In the genomic region with DNA sequence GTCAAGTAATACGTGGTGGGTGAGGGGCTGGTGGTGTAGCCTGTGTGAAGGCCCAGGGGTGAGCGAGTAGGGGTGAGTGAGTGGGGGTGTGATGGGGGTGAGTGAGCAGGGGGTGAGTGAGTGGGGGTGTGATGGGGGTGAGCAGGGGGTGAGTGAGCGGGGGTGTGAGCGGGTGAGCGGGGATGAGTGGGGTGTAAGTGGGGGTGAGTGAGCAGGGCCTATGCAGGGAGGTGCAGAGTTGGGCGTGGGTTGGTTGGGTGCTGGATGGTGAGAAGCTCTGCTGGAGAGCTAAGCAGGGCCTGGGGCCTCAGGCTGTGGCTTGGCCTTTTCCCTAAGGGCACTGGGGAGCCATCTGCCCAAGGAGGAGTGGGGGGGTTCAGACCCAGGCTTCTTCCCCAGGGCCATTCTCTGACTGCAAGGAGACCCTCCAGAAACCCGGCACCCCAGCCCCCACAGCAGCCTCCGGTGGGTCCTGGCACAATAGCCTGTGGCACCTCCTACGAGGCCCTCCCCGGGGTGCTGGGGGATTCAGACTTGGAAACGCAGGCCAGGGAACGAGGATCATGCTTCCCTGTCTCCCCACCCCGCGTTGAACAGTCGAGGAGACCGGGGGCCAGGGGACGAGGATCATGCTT, we compare ENCODE assay signal across 13 cellular contexts. TPM values are rescaled to one million over a fixed set of nuclear protein-coding genes. Genes with fewer than 3 reads are reported as not detected.
DNase-seq lines count a peak whose midpoint lies in the region; TF ChIP-seq lines count a peak whose summit lies in the region.
"Had no signal": no experiment of that assay in that cellular context is flagged by ENCODE, and none has a peak within 500 bp of the region (broad histone marks: within the 10 kb centered on the region; RNA-seq: fewer than 3 reads in every experiment).

No MANE protein-coding gene starts in this region.

- no peak for TF ChIP-seq CTCF in Loucy (conservative IDR thresholded peaks at IDR 0.05; ENCODE audit: low read length)

- POLR2A ChIA-PET in CD8-positive, alpha-beta memory T cell (lab: Charles Lee) = no interaction called here

- peaks cover 53% of the 10 kb centered on the region for H3K4me1 ChIP-seq in CD8-positive, alpha-beta memory T cell (ENCODE audit: insufficient read depth, low read length)
- H3K4me1 ChIP-seq in Loucy (ENCODE audit: insufficient read depth, low read length, poor library complexity, severe bottlenecking) = peaks cover 16% of the 10 kb centered on the region

- peak overlapping the region; percentile 66 to 95 (median 86) for H3K27ac Mint-ChIP-seq in CD8-positive, alpha-beta memory T cell
- peak overlapping the region; percentile 17 for H3K27ac Mint-ChIP-seq in activated T-helper 2 cell treated with anti-CD3 and anti-CD28 coated beads, Interferon-gamma antibody, Interleukin-2, Interleukin-4, amounts not matched to agents 10 μg/mL and 5 μg/mL and 100 μg/mL, durations not matched to agents 14 hours and 24 hours and 36 hours

- H3K36me3 ChIP-seq in CD8-positive, alpha-beta memory T cell (ENCODE audit: insufficient read depth, low read length) = peaks cover 14% of the 10 kb centered on the region
- H3K36me3 ChIP-seq in Loucy (ENCODE audit: insufficient read depth, low read length) = peaks cover 24% of the 10 kb centered on the region; the same call in 1 of the 2 replicates

- no peak overlapping the region for H3K27ac ChIP-seq in CD8-positive, alpha-beta memory T cell (ENCODE audit: low read depth, low read length)
- H3K27ac ChIP-seq: left lung had no signal

- H3K4me2 ChIP-seq in Loucy (ENCODE audit: low read depth, low read length, poor library complexity, severe bottlenecking) = peak overlapping the region; percentile 75

- no peak overlapping the region for H2AFZ ChIP-seq in Loucy (ENCODE audit: low read length)

- H3K36me3 Mint-ChIP-seq in CD8-positive, alpha-beta memory T cell = peaks cover 0 to 10% (median 0%) of the 10 kb centered on the region in 3 donors
- no peaks in the 10 kb centered on the region for H3K36me3 Mint-ChIP-seq in activated T-helper 2 cell treated with anti-CD3 and anti-CD28 coated beads, Interferon-gamma antibody, Interleukin-2, Interleukin-4, amounts not matched to agents 10 μg/mL and 5 μg/mL and 100 μg/mL, durations not matched to agents 14 hours and 24 hours and 36 hours (ENCODE audit: low read depth)

- peak overlapping the region; percentile 18 to 76 (median 72) for H3K4me3 Mint-ChIP-seq in CD8-positive, alpha-beta memory T cell
- no peak overlapping the region for H3K4me3 Mint-ChIP-seq in activated T-helper 2 cell treated with anti-CD3 and anti-CD28 coated beads, Interferon-gamma antibody, Interleukin-2, Interleukin-4, amounts not matched to agents 10 μg/mL and 5 μg/mL and 100 μg/mL, durations not matched to agents 14 hours and 24 hours and 36 hours (ENCODE audit: low read depth)

- H3K9me2 ChIP-seq in Loucy (replicated peaks; ENCODE audit: low read depth, low read length) = no peaks in the 10 kb centered on the region

- no peaks in the 10 kb centered on the region for H3F3A ChIP-seq in Loucy (ENCODE audit: low read depth)

- H3K9me3 Mint-ChIP-seq in CD8-positive, alpha-beta memory T cell = no peaks in the 10 kb centered on the region
- no peaks in the 10 kb centered on the region for H3K9me3 Mint-ChIP-seq in activated T-helper 2 cell treated with anti-CD3 and anti-CD28 coated beads, Interferon-gamma antibody, Interleukin-2, Interleukin-4, amounts not matched to agents 10 μg/mL and 5 μg/mL and 100 μg/mL, durations not matched to agents 14 hours and 24 hours and 36 hours

- CTCF ChIA-PET in CD8-positive, alpha-beta memory T cell (lab: Charles Lee) = interaction anchor here (1.7 kb wide), 1 partner anchor 13 kb away, joined by 4 read pairs; no protein-coding TSS in a partner anchor

- peaks cover 35 to 68% (median 37%) of the 10 kb centered on the region in 3 donors for H3K4me1 Mint-ChIP-seq in CD8-positive, alpha-beta memory T cell
- peaks cover 11% of the 10 kb centered on the region for H3K4me1 Mint-ChIP-seq in activated T-helper 2 cell treated with anti-CD3 and anti-CD28 coated beads, Interferon-gamma antibody, Interleukin-2, Interleukin-4, amounts not matched to agents 10 μg/mL and 5 μg/mL and 100 μg/mL, durations not matched to agents 14 hours and 24 hours and 36 hours (ENCODE audit: low read depth)

- peak overlapping the region; percentile 30 for H3K9ac ChIP-seq in Loucy (ENCODE audit: low read depth, low read length, poor library complexity, severe bottlenecking)

- H4K20me1 ChIP-seq in Loucy (ENCODE audit: insufficient read depth, low read length, poor library complexity, severe bottlenecking) = no peaks in the 10 kb centered on the region

- peak overlapping the region; percentile 36 for H3K4me3 ChIP-seq in CD8-positive, alpha-beta memory T cell (ENCODE audit: low read length)
- H3K4me3 ChIP-seq in Loucy (ENCODE audit: low read length, poor library complexity, severe bottlenecking) = peak overlapping the region; percentile 56
- H3K4me3 ChIP-seq: gastroesophageal sphincter, K562, left lung had no signal

- intact Hi-C loops in activated T-helper 2 cell treated with anti-CD3 and anti-CD28 coated beads, Interferon-gamma antibody, Interleukin-2, Interleukin-4, amounts not matched to agents 10 μg/mL and 5 μg/mL and 100 μg/mL, durations not matched to agents 14 hours and 24 hours and 36 hours (cut with micrococcal nuclease) = loop anchor here (2.0 kb wide), 1 partner anchor 29 kb away; no protein-coding TSS in a partner anchor

- no peaks in the 10 kb centered on the region for H3K79me2 ChIP-seq in Loucy (ENCODE audit: insufficient read depth, low read length)

- no peaks in the 10 kb centered on the region for H3K9me3 ChIP-seq in CD8-positive, alpha-beta memory T cell (ENCODE audit: low read length)
- no peaks in the 10 kb centered on the region for H3K9me3 ChIP-seq in Loucy (ENCODE audit: insufficient read depth, low read depth, low read length)
- H3K9me3 ChIP-seq: gastroesophageal sphincter, left lung, spleen had no signal

- DNase-seq in CD8-positive, alpha-beta memory T cell = peak in 2 of 5 donors; percentile 16 to 61
- DNase-seq in activated T-helper 2 cell treated with anti-CD3 and anti-CD28 coated beads, Interferon-gamma antibody, Interleukin-2, Interleukin-4, amounts not matched to agents 10 μg/mL and 5 μg/mL and 100 μg/mL, durations not matched to agents 14 hours and 24 hours and 36 hours (ENCODE audit: low spot score) = no peak
- peak; percentile 35 for DNase-seq in stimulated activated CD4-positive, alpha-beta T cell treated with anti-CD3 and anti-CD28 coated beads, Interleukin-15, amount 100 ng/mL, for 24 hours
- DNase-seq in HuH-7.5 (ENCODE audit: low spot score) (no peak), NCI-H82 (lab: John Stamatoyannopoulos, UW) (no peak), T-helper 1 cell (no peak), SHP77 treated with DMSO at 0.1 percent for 48 hours (lab: John Stamatoyannopoulos, UW) (no peak)
- DNase-seq: aorta had no signal

- no peaks in the 10 kb centered on the region for H3K27me3 Mint-ChIP-seq in CD8-positive, alpha-beta memory T cell
- no peaks in the 10 kb centered on the region for H3K27me3 Mint-ChIP-seq in activated T-helper 2 cell treated with anti-CD3 and anti-CD28 coated beads, Interferon-gamma antibody, Interleukin-2, Interleukin-4, amounts not matched to agents 10 μg/mL and 5 μg/mL and 100 μg/mL, durations not matched to agents 14 hours and 24 hours and 36 hours (ENCODE audit: low read depth)

- H3K27me3 ChIP-seq in CD8-positive, alpha-beta memory T cell (ENCODE audit: insufficient read depth, low read length, poor library complexity, severe bottlenecking) = no peaks in the 10 kb centered on the region
- no peaks in the 10 kb centered on the region for H3K27me3 ChIP-seq in Loucy (ENCODE audit: insufficient read depth, low read length, poor library complexity, severe bottlenecking)
- H3K27me3 ChIP-seq: gastroesophageal sphincter, left lung, spleen had no signal

RNA-seq across cellular contexts. Expression of a gene that starts 30.4 kb away (rescaled TPM):
- 1 to 10 TPM; 7.5 to 8.9 TPM for total RNA-seq in CD8-positive, alpha-beta memory T cell
- 12.2 TPM for polyA plus RNA-seq in CD8-positive, alpha-beta memory T cell
- 14.2 and 14.8 TPM in 2 replicates for total RNA-seq in activated T-helper 2 cell treated with anti-CD3 and anti-CD28 coated beads, Interferon-gamma antibody, Interleukin-2, Interleukin-4, amounts not matched to agents 10 μg/mL and 5 μg/mL and 100 μg/mL, durations not matched to agents 14 hours and 24 hours and 36 hours

RNA-seq across cellular contexts. Expression of a gene that starts 40.1 kb away (rescaled TPM):
- not detected for total RNA-seq in CD8-positive, alpha-beta memory T cell
- not detected for polyA plus RNA-seq in CD8-positive, alpha-beta memory T cell
- 0.23 TPM in 1 of 2 replicates, not detected in the other for total RNA-seq in activated T-helper 2 cell treated with anti-CD3 and anti-CD28 coated beads, Interferon-gamma antibody, Interleukin-2, Interleukin-4, amounts not matched to agents 10 μg/mL and 5 μg/mL and 100 μg/mL, durations not matched to agents 14 hours and 24 hours and 36 hours
- total RNA-seq: K562 had no signal
